Comparison of ENCODE assay signal across 22 cellular contexts in genomic region chr19:8080832-8081231, GRCh38. TPM values are rescaled to one million over a fixed set of nuclear protein-coding genes. Genes with fewer than 3 reads are reported as not detected.
DNase-seq lines count a peak whose midpoint lies in the region; ATAC-seq, FAIRE-seq and TF ChIP-seq lines count a peak whose summit lies in the region.
"Had no signal": no experiment of that assay in that cellular context is flagged by ENCODE, and none has a peak within 500 bp of the region (broad histone marks: within the 10 kb centered on the region; RNA-seq: fewer than 3 reads in every experiment).

No MANE protein-coding gene starts in this region.

- H3K79me2 ChIP-seq in H1 (ENCODE audit: control insufficient read depth in 1 of 2, insufficient read depth in 2 of 2, low read length in 2 of 2) (no peaks in the 10 kb centered on the region), HepG2 (ENCODE audit: insufficient read depth, low read length) (no peaks in the 10 kb centered on the region), mesendoderm (ENCODE audit: control insufficient read depth, insufficient read depth, low read length) (no peaks in the 10 kb centered on the region)

- peaks cover 0 to 4% of the 10 kb centered on the region in 2 experiments for H4K20me1 ChIP-seq in H1 (replicated peaks in 1 of 2; ENCODE audit: control insufficient read depth in 1 of 2, insufficient read depth in 2 of 2, low read length in 2 of 2)
- H4K20me1 ChIP-seq in HepG2 (ENCODE audit: insufficient read depth, low read length) = no peaks in the 10 kb centered on the region

- DNase-seq in D341Med (ENCODE audit: low spot score) (peak; percentile 15), H1 (ENCODE audit: low read depth in 1 of 2, low spot score in 2 of 2) (no peak), HepG2 (ENCODE audit: low spot score) (no peak), RCC 7860 (ENCODE audit: low spot score) (no peak), mesendoderm (no peak), aorta (no peak), lower lobe of right lung (no peak)
- DNase-seq: C1 segment of cervical spinal cord; CD4-positive, CD25-positive, alpha-beta regulatory T cell; COR-L47; DMS153; DMS79 treated with DMSO at 0.1 percent for 48 hours; GF-D8; GM23248; HFFc6 had no signal

- no peak overlapping the region for H2BK12ac ChIP-seq in H1 (ENCODE audit: low read depth, low read length)

- H3K4me1 ChIP-seq in H1 (replicated peaks in 1 of 4; ENCODE audit: control insufficient read depth in 3 of 4, insufficient read depth in 4 of 4, low read length in 3 of 4) = no peaks in the 10 kb centered on the region
- H3K4me1 ChIP-seq in HepG2 (ENCODE audit: insufficient read depth, low read length) = peaks cover 40% of the 10 kb centered on the region
- H3K4me1 ChIP-seq in mesendoderm (ENCODE audit: control insufficient read depth, low read depth, low read length) = no peaks in the 10 kb centered on the region
- H3K4me1 ChIP-seq in aorta (ENCODE audit: control insufficient read depth in 1 of 2, insufficient read depth in 2 of 2, low read length in 2 of 2) = no peaks in the 10 kb centered on the region
- no peaks in the 10 kb centered on the region for H3K4me1 ChIP-seq in lower lobe of right lung

- H2BK15ac ChIP-seq in H1 (ENCODE audit: low read length) = no peak overlapping the region
- no peak overlapping the region for H2BK15ac ChIP-seq in mesendoderm (replicated peaks; ENCODE audit: low read depth)

- H3K36me3 ChIP-seq in H1 (ENCODE audit: control insufficient read depth in 2 of 4, insufficient read depth in 4 of 4, low read length in 3 of 4) (peaks cover 0 to 10% (median 2%) of the 10 kb centered on the region in 4 experiments; a peak in 4 of 8 replicates), HepG2 (replicated peaks in 1 of 2; ENCODE audit: control insufficient read depth in 1 of 2, insufficient read depth in 2 of 2, low read length in 2 of 2) (no peaks in the 10 kb centered on the region), mesendoderm (ENCODE audit: control insufficient read depth, insufficient read depth, low read length) (peaks cover 2% of the 10 kb centered on the region), aorta (ENCODE audit: control insufficient read depth in 1 of 2, insufficient read depth in 2 of 2, low read length in 1 of 2) (no peaks in the 10 kb centered on the region), lower lobe of right lung (no peaks in the 10 kb centered on the region)

- peak; percentile 51 for ATAC-seq in HepG2
- no peak for ATAC-seq in aorta (ENCODE audit: low FRiP score)
- no peak for ATAC-seq in lower lobe of right lung
- ATAC-seq: HCT116 had no signal

- POLR2A ChIA-PET in H1 (lab: Charles Lee; ENCODE audit: partially characterized antibody) (interaction anchor here (1.0 kb wide), 1 partner anchor 10 kb away, joined by 3 read pairs; no protein-coding TSS in a partner anchor), HepG2 (lab: Yijun Ruan, JAX) (no interaction called here)

- peak overlapping the region; percentile 57; the same call in 1 of the 2 replicates for H4K8ac ChIP-seq in H1 (ENCODE audit: extremely low read depth, insufficient read depth, low read length)
- H4K8ac ChIP-seq in mesendoderm (ENCODE audit: low read depth, low read length) = no peak overlapping the region

- TF ChIP-seq CTCF in H1 (IDR thresholded peaks at IDR 0.05; ENCODE audit: control extremely low read depth in 1 of 3, insufficient read depth in 1 of 3, low read depth in 1 of 3, low read length in 3 of 3) (no peak), HepG2 (CRISPR knock-in tag; IDR thresholded peaks at IDR 0.05) (no peak), lower lobe of right lung (IDR thresholded peaks at IDR 0.05) (no peak)

- H3K9me3 ChIP-seq in H1 (ENCODE audit: insufficient read depth in 2 of 2, low read depth in 1 of 2, low read length in 1 of 2) = no peaks in the 10 kb centered on the region
- H3K9me3 ChIP-seq in HepG2 (ENCODE audit: low read length) = no peaks in the 10 kb centered on the region
- H3K9me3 ChIP-seq in aorta (ENCODE audit: control insufficient read depth, low read length) = no peaks in the 10 kb centered on the region
- H3K9me3 ChIP-seq in lower lobe of right lung = no peaks in the 10 kb centered on the region

- H3K27ac ChIP-seq in H1 (ENCODE audit: low read depth, low read length) (no peak overlapping the region; the same call in 1 of the 2 replicates), HepG2 (ENCODE audit: extremely low read length, insufficient read depth, low read length) (no peak overlapping the region), mesendoderm (ENCODE audit: low read depth, low read length) (no peak overlapping the region), aorta (ENCODE audit: low read depth in 1 of 2, low read length in 2 of 2) (no peak overlapping the region), lower lobe of right lung (no peak overlapping the region)
- H3K27ac ChIP-seq: GM23248 had no signal

- no peak overlapping the region for H3K14ac ChIP-seq in H1 (ENCODE audit: insufficient read length)

- H3K56ac ChIP-seq in H1 (replicated peaks; ENCODE audit: insufficient read length, low read depth, low read length) (no peak overlapping the region), mesendoderm (ENCODE audit: low read length) (no peak overlapping the region)

- H4K91ac ChIP-seq in H1 (replicated peaks; ENCODE audit: insufficient read length, low read length) = no peak overlapping the region

- H3K4me2 ChIP-seq in H1 (ENCODE audit: insufficient read depth in 1 of 2, low read depth in 2 of 2, low read length in 2 of 2) = no peak overlapping the region
- H3K4me2 ChIP-seq in HepG2 (ENCODE audit: low read depth, low read length) = peak overlapping the region; percentile 34
- H3K4me2 ChIP-seq in mesendoderm (ENCODE audit: low read length) = no peak overlapping the region

- H2BK120ac ChIP-seq in H1 (replicated peaks; ENCODE audit: low read depth, low read length) (no peak overlapping the region), mesendoderm (ENCODE audit: low read depth, low read length) (no peak overlapping the region)

- in situ Hi-C loops in HepG2 (cut with HindIII; ENCODE audit: extremely low pct_ligation_motif_present, low pct_unique_long_range_greater_than_20kb) = no loop called here

- TF ChIP-seq POLR2A in H1 (IDR thresholded peaks at IDR 0.05; ENCODE audit: control extremely low read depth in 1 of 2, low read depth in 2 of 2, low read length in 2 of 2) (no peak), HepG2 (IDR thresholded peaks at IDR 0.05; ENCODE audit: insufficient read depth in 1 of 2, low read depth in 2 of 2, low read length in 2 of 2) (no peak)

- CTCF ChIA-PET in H1 (lab: Charles Lee; ENCODE audit: partially characterized antibody) (interaction anchor here (1.0 kb wide), 1 partner anchor 110 kb away, joined by 4 read pairs; no protein-coding TSS in a partner anchor), HepG2 (lab: Yijun Ruan, JAX; ENCODE audit: low intra/inter-chr PET ratio, low total read pairs) (no interaction called here)

- TF ChIP-seq EP300 in H1 (IDR thresholded peaks at IDR 0.05; ENCODE audit: borderline replicate concordance in 1 of 2, low read depth in 2 of 2, low read length in 2 of 2) (no peak), HepG2 (IDR thresholded peaks at IDR 0.05; ENCODE audit: low read depth in 2 of 2, low read length in 2 of 2) (no peak), HepG2 (CRISPR knock-in tag; IDR thresholded peaks at IDR 0.05; ENCODE audit: borderline replicate concordance) (no peak)

- 91% methylated on average over 12 of the region's 12 CpGs; no CpG with 5 or more reads in 1 of the 2 experiments for WGBS in H1 (ENCODE audit: extremely low coverage in 1 of 2, insufficient coverage in 1 of 2, insufficient read length in 1 of 2, insufficient replicate concordance in 2 of 2, low coverage in 1 of 2, low lambda C conversion rate in 2 of 2, missing lambda C conversion rate in 1 of 2), 2 experiments
- 6% methylated on average over 7 of the region's 12 CpGs for WGBS in HepG2 (ENCODE audit: low lambda C conversion rate)
- no CpG with 5 or more reads among the region's 12 CpGs for WGBS in mesendoderm (ENCODE audit: extremely low coverage, insufficient coverage, low lambda C conversion rate)
- WGBS in aorta, 2 donors = 91 to 93% methylated on average over 12 of the region's 12 CpGs

- H2BK5ac ChIP-seq in H1 (ENCODE audit: low read depth, low read length) = no peak overlapping the region; the same call in 1 of the 2 replicates
- no peak overlapping the region for H2BK5ac ChIP-seq in mesendoderm (ENCODE audit: low read length)

- H3K4me3 ChIP-seq in H1 (ENCODE audit: extremely low read depth in 1 of 4, insufficient read depth in 2 of 4, low read depth in 3 of 4, low read length in 4 of 4) = no peak overlapping the region
- H3K4me3 ChIP-seq in HepG2 (replicated peaks in 1 of 3; ENCODE audit: insufficient read depth in 1 of 3, low read depth in 2 of 3, low read length in 3 of 3) = peak overlapping the region in 1 of 3 experiments; percentile 26; a peak in 1 of 6 replicates
- H3K4me3 ChIP-seq in mesendoderm (ENCODE audit: low read length) = no peak overlapping the region
- H3K4me3 ChIP-seq in aorta (ENCODE audit: low read length in 2 of 2) = no peak overlapping the region
- H3K4me3 ChIP-seq in lower lobe of right lung = no peak overlapping the region
- H3K4me3 ChIP-seq: GM23248 had no signal

- intact Hi-C loops in HepG2 (cut with micrococcal nuclease; ENCODE audit: unreplicated experiment) (no loop called here), aorta (cut with DNase I) (no loop called here), lower lobe of right lung (cut with DNase I) (no loop called here)

- no peak overlapping the region for H2BK20ac ChIP-seq in H1 (ENCODE audit: low read length)

- H3K23ac ChIP-seq in H1 (ENCODE audit: insufficient read length) (no peak overlapping the region), mesendoderm (ENCODE audit: low read length) (no peak overlapping the region)

- H3K9ac ChIP-seq in H1 (replicated peaks in 1 of 4; ENCODE audit: extremely low read depth in 1 of 4, low read depth in 3 of 4, low read length in 3 of 4) (no peak overlapping the region), HepG2 (ENCODE audit: insufficient read depth, low read depth, low read length) (no peak overlapping the region), mesendoderm (ENCODE audit: low read length) (no peak overlapping the region)
- H3K9ac ChIP-seq: GM23248 had no signal

- H3K27me3 ChIP-seq in H1 (replicated peaks in 1 of 4; ENCODE audit: control insufficient read depth in 3 of 4, extremely low read depth in 1 of 4, insufficient read depth in 3 of 4, low read length in 3 of 4) = no peaks in the 10 kb centered on the region
- H3K27me3 ChIP-seq in HepG2 (ENCODE audit: control insufficient read depth in 1 of 2, insufficient read depth in 2 of 2, low read length in 2 of 2) = no peaks in the 10 kb centered on the region
- H3K27me3 ChIP-seq in mesendoderm (ENCODE audit: insufficient read depth, low read length, poor library complexity) = no peaks in the 10 kb centered on the region
- H3K27me3 ChIP-seq in aorta (ENCODE audit: control insufficient read depth in 1 of 2, insufficient read depth in 2 of 2, low read length in 1 of 2) = no peaks in the 10 kb centered on the region
- no peaks in the 10 kb centered on the region for H3K27me3 ChIP-seq in lower lobe of right lung (ENCODE audit: low read depth)

- H4K5ac ChIP-seq in H1 (ENCODE audit: insufficient read length, low read depth, low read length) = no peak overlapping the region
- no peak overlapping the region for H4K5ac ChIP-seq in mesendoderm (ENCODE audit: low read length)

- H3K79me1 ChIP-seq in H1 (ENCODE audit: low read depth, low read length) = no peaks in the 10 kb centered on the region
- H3K79me1 ChIP-seq in mesendoderm (ENCODE audit: low read length) = no peaks in the 10 kb centered on the region

- TF ChIP-seq RAD21 in H1 (IDR thresholded peaks at IDR 0.05 in 1 of 2, conservative IDR thresholded peaks at IDR 0.05 in 1 of 2; ENCODE audit: low read depth in 2 of 2, low read length in 2 of 2) (no peak), HepG2 (CRISPR knock-in tag; IDR thresholded peaks at IDR 0.05) (no peak)

- H3K23me2 ChIP-seq in H1 (ENCODE audit: low read depth, low read length) = no peaks in the 10 kb centered on the region

- no TSS peak for BruUV-seq in HepG2 (replicated peaks; lab: Mats Ljungman, UMichigan)

- H2AFZ ChIP-seq in H1 (ENCODE audit: low read length) = no peak overlapping the region
- no peak overlapping the region for H2AFZ ChIP-seq in HepG2 (ENCODE audit: low read length)
- H2AFZ ChIP-seq: GM23248 had no signal

- H2AK5ac ChIP-seq in H1 (ENCODE audit: low read depth, low read length) = no peak overlapping the region
- H2AK5ac ChIP-seq in mesendoderm (ENCODE audit: low read length) = no peak overlapping the region

- no peak for FAIRE-seq in H1 (lab: Jason Lieb, UNC)
- FAIRE-seq in HepG2 (lab: Jason Lieb, UNC) = no peak
- no peak for FAIRE-seq in RCC 7860 (lab: Jason Lieb, UNC)
- FAIRE-seq: GM19239, H54 had no signal

- H3K4ac ChIP-seq in H1 (replicated peaks; ENCODE audit: insufficient read length, low read depth, low read length) (no peak overlapping the region), mesendoderm (ENCODE audit: low read depth, low read length) (no peak overlapping the region)

- no peak overlapping the region for H3K18ac ChIP-seq in H1 (ENCODE audit: extremely low read depth, low read length)
- no peak overlapping the region for H3K18ac ChIP-seq in mesendoderm (ENCODE audit: low read length)

RNA-seq across cellular contexts. Expression of gene CCL25, which starts 28.3 kb away (rescaled TPM):
- total RNA-seq in H1 (2021; fragmentation: NEBNext Ultra II Directional; extraction: Animal tissue kit (Norgen Biotek cat#: 25700)) = not detected in 2 replicates
- polyA plus RNA-seq in H1 (2011; rRNA removed) (0.46 and 0.59 TPM in 2 replicates), HepG2 (2011; rRNA removed) (not detected in 2 replicates), aorta (10 to 100 TPM in 1 of 2 donors, not detected in 1; 25.2 TPM)
- 0.31 TPM for polyA plus RNA-seq in H1 (2011; cell fraction: cytosol; rRNA removed)
- 0.41 TPM for polyA plus RNA-seq in H1 (2011; cell fraction: nucleus; rRNA removed)
- polyA plus RNA-seq in H1 (2012, experiment 1 of 2) = 0.52 to 1.3 TPM (median 0.64 TPM) in 4 replicates
- 0.59 TPM for polyA plus RNA-seq in H1 (2012, experiment 2 of 2)
- polyA plus RNA-seq in H1 (2013, experiment 1 of 2) = 0.53 TPM
- 0.70 TPM for polyA plus RNA-seq in H1 (2013, experiment 2 of 2)
- polyA minus RNA-seq in H1 (2011; rRNA and poly(A)+ RNA removed) = not detected in 2 replicates
- not detected for polyA minus RNA-seq in H1 (2011; cell fraction: cytosol; rRNA and poly(A)+ RNA removed)
- not detected for polyA minus RNA-seq in H1 (2011; cell fraction: nucleus; rRNA and poly(A)+ RNA removed)
- total RNA-seq in HepG2 (2016; rRNA removed; fragmentation: Illumina TruSeq; extraction: Trizol) (not detected in 2 replicates), aorta (not detected), lower lobe of right lung (not detected)
- total RNA-seq in HepG2 (2016; cell fraction: cytosol; rRNA removed; fragmentation: Illumina TruSeq; extraction: Trizol; ENCODE audit: low read depth) = not detected in 2 replicates
- total RNA-seq in HepG2 (2016; cell fraction: insoluble cytoplasmic fraction; rRNA removed; fragmentation: Illumina TruSeq; extraction: Trizol) = not detected in 2 replicates
- not detected in 2 replicates for total RNA-seq in HepG2 (2016; cell fraction: membrane; rRNA removed; fragmentation: Illumina TruSeq; extraction: Trizol)
- total RNA-seq in HepG2 (2016; cell fraction: nucleus; rRNA removed; fragmentation: Illumina TruSeq; extraction: Trizol) = not detected in 2 replicates
- not detected in 2 replicates for polyA plus RNA-seq in HepG2 (2011; cell fraction: cytosol; rRNA removed)
- not detected in 2 replicates for polyA plus RNA-seq in HepG2 (2011; cell fraction: nucleus; rRNA removed)
- polyA plus RNA-seq in HepG2 (2012) = not detected in 2 replicates
- polyA plus RNA-seq in HepG2 (2016; cell fraction: cytosol; fragmentation: Illumina TruSeq; extraction: Trizol; ENCODE audit: low read depth) = not detected in 2 replicates
- polyA plus RNA-seq in HepG2 (2016; cell fraction: insoluble cytoplasmic fraction; fragmentation: Illumina TruSeq; extraction: Trizol; ENCODE audit: low read depth) = not detected in 2 replicates
- polyA plus RNA-seq in HepG2 (2016; cell fraction: membrane; fragmentation: Illumina TruSeq; extraction: Trizol; ENCODE audit: low read depth) = not detected in 2 replicates
- polyA plus RNA-seq in HepG2 (2016; cell fraction: nucleus; fragmentation: Illumina TruSeq; extraction: Trizol; ENCODE audit: insufficient read depth, low read depth) = not detected in 2 replicates
- not detected in 2 replicates for polyA minus RNA-seq in HepG2 (2011; rRNA and poly(A)+ RNA removed; ENCODE audit: low replicate concordance)
- not detected in 2 replicates for polyA minus RNA-seq in HepG2 (2011; cell fraction: cytosol; rRNA and poly(A)+ RNA removed)
- polyA minus RNA-seq in HepG2 (2011; cell fraction: nucleus; rRNA and poly(A)+ RNA removed) = not detected in 2 replicates
- polyA plus RNA-seq in mesendoderm (2013, experiment 1 of 2) = 0.07 TPM
- 0.13 TPM for polyA plus RNA-seq in mesendoderm (2013, experiment 2 of 2)
- total RNA-seq: A172; B cell; CD4-positive, CD25-positive, alpha-beta regulatory T cell; CD8-positive, alpha-beta memory T cell; GM23248; HFFc6; HT-29 had no signal
- polyA plus RNA-seq: CD8-positive, alpha-beta memory T cell; GM23248 had no signal
